In genomic region chr7:39085590-39086049, GRCh38 we compare ENCODE assay signal across 10 cellular contexts.
DNase-seq lines count a peak whose midpoint lies in the region; ATAC-seq, FAIRE-seq and TF ChIP-seq lines count a peak whose summit lies in the region.
"Had no signal": no experiment of that assay in that cellular context is flagged by ENCODE, and none has a peak within 500 bp of the region (broad histone marks: within the 10 kb centered on the region; RNA-seq: fewer than 3 reads in every experiment).

No MANE protein-coding gene starts in this region.

- H3K4me1 ChIP-seq in right cardiac atrium (ENCODE audit: control insufficient read depth, insufficient read depth, low read length) (peaks cover 1% of the 10 kb centered on the region), small intestine (ENCODE audit: control insufficient read depth in 2 of 2, insufficient read depth in 1 of 2, low read depth in 1 of 2, low read length in 1 of 2) (no peaks in the 10 kb centered on the region)
- H3K4me1 ChIP-seq: right lobe of liver had no signal

- H3K27me3 Mint-ChIP-seq in HFFc6 (ENCODE audit: insufficient read depth) = peaks cover 10% of the 10 kb centered on the region
- peaks cover 10% of the 10 kb centered on the region for H3K27me3 Mint-ChIP-seq in activated CD8-positive, alpha-beta T cell treated with anti-CD3 and anti-CD28 coated beads, Interleukin-2, amount 10 ng/mL, durations not matched to agents 7 days and 5 days (ENCODE audit: low read depth)

- H3K36me3 Mint-ChIP-seq in HFFc6 (ENCODE audit: low read depth) = no peaks in the 10 kb centered on the region
- no peaks in the 10 kb centered on the region for H3K36me3 Mint-ChIP-seq in activated CD8-positive, alpha-beta T cell treated with anti-CD3 and anti-CD28 coated beads, Interleukin-2, amount 10 ng/mL, durations not matched to agents 7 days and 5 days (ENCODE audit: low read depth)

- no peak overlapping the region for H3K27ac Mint-ChIP-seq in HFFc6
- no peak overlapping the region for H3K27ac Mint-ChIP-seq in activated CD8-positive, alpha-beta T cell treated with anti-CD3 and anti-CD28 coated beads, Interleukin-2, amount 10 ng/mL, durations not matched to agents 7 days and 5 days

- intact Hi-C loops in right cardiac atrium (cut with DNase I) = no loop called here

- FAIRE-seq in small intestine (lab: Jason Lieb, UNC) = no peak

- DNase-seq in HFFc6 (no peak), NCI-H774 (lab: John Stamatoyannopoulos, UW) (peak; percentile 80), right cardiac atrium (peak in 2 of 3 donors; percentile 16 to 41), renal cortical epithelial cell (ENCODE audit: low read depth) (peak; percentile 29), small intestine (no peak)
- no peak for DNase-seq in activated CD8-positive, alpha-beta T cell treated with anti-CD3 and anti-CD28 coated beads, Interleukin-2, amount 10 ng/mL, durations not matched to agents 7 days and 5 days
- DNase-seq: right lobe of liver had no signal

- no peaks in the 10 kb centered on the region for H3K9me3 Mint-ChIP-seq in HFFc6
- no peaks in the 10 kb centered on the region for H3K9me3 Mint-ChIP-seq in activated CD8-positive, alpha-beta T cell treated with anti-CD3 and anti-CD28 coated beads, Interleukin-2, amount 10 ng/mL, durations not matched to agents 7 days and 5 days (ENCODE audit: insufficient read depth)

- POLR2A ChIA-PET in activated CD8-positive, alpha-beta T cell treated with anti-CD3 and anti-CD28 coated beads, Interleukin-2, amount 10 ng/mL, durations not matched to agents 7 days and 5 days (lab: Charles Lee) = no interaction called here

- 7% methylated on average over 11 of the region's 11 CpGs for WGBS in right cardiac atrium
- WGBS in small intestine, 3 donors = 18 to 25% (median 19%) methylated on average over 10 to 11 of the region's 11 CpGs

- H3K4me3 ChIP-seq in right cardiac atrium (ENCODE audit: low read length) (peak overlapping the region; percentile 63), small intestine (ENCODE audit: low read depth in 1 of 2, low read length in 2 of 2) (no peak overlapping the region)
- H3K4me3 ChIP-seq: right lobe of liver had no signal

- H3K27me3 ChIP-seq in right cardiac atrium (ENCODE audit: control insufficient read depth, insufficient read depth) (no peaks in the 10 kb centered on the region), small intestine (ENCODE audit: control insufficient read depth in 2 of 2, insufficient read depth in 2 of 2, low read length in 2 of 2) (no peaks in the 10 kb centered on the region)
- H3K27me3 ChIP-seq: right lobe of liver had no signal

- H3K27ac ChIP-seq in right cardiac atrium (ENCODE audit: low read length) = peak overlapping the region; percentile 96
- no peak overlapping the region for H3K27ac ChIP-seq in small intestine (ENCODE audit: low read depth in 1 of 2, low read length in 1 of 2)
- H3K27ac ChIP-seq: epithelial cell of prostate, right lobe of liver had no signal

- 0 out of 2 replicates have a peak overlapping the region, but pooled peaks have one; percentile 22 for H3K4me3 Mint-ChIP-seq in HFFc6
- H3K4me3 Mint-ChIP-seq in activated CD8-positive, alpha-beta T cell treated with anti-CD3 and anti-CD28 coated beads, Interleukin-2, amount 10 ng/mL, durations not matched to agents 7 days and 5 days = no peak overlapping the region

- no peaks in the 10 kb centered on the region for H3K4me1 Mint-ChIP-seq in HFFc6 (ENCODE audit: low read depth)
- no peaks in the 10 kb centered on the region for H3K4me1 Mint-ChIP-seq in activated CD8-positive, alpha-beta T cell treated with anti-CD3 and anti-CD28 coated beads, Interleukin-2, amount 10 ng/mL, durations not matched to agents 7 days and 5 days (ENCODE audit: low read depth)

- no peak for TF ChIP-seq CTCF in HFFc6 (IDR thresholded peaks at IDR 0.05)

- ATAC-seq in right cardiac atrium (peak; percentile 87 to 92), GM21825 (IDR thresholded peaks at IDR 0.05; ENCODE audit: unreplicated experiment) (no peak), HG03039 (IDR thresholded peaks at IDR 0.05; ENCODE audit: unreplicated experiment) (no peak)
- no peak for ATAC-seq in activated CD8-positive, alpha-beta T cell treated with anti-CD3 and anti-CD28 coated beads, Interleukin-2, amount 10 ng/mL, durations not matched to agents 7 days and 5 days

- H3K36me3 ChIP-seq in small intestine (ENCODE audit: control insufficient read depth in 2 of 2, insufficient read depth in 2 of 2, low read length in 2 of 2) = no peaks in the 10 kb centered on the region
- H3K36me3 ChIP-seq: right lobe of liver had no signal

- no peaks in the 10 kb centered on the region for H3K9me3 ChIP-seq in right cardiac atrium (ENCODE audit: control insufficient read depth, low read length)
- H3K9me3 ChIP-seq in small intestine (ENCODE audit: control insufficient read depth, low read depth) = no peaks in the 10 kb centered on the region
- H3K9me3 ChIP-seq: right lobe of liver had no signal

- CTCF ChIA-PET in activated CD8-positive, alpha-beta T cell treated with anti-CD3 and anti-CD28 coated beads, Interleukin-2, amount 10 ng/mL, durations not matched to agents 7 days and 5 days (lab: Charles Lee) = no interaction called here

Comparison
In these comparisons a context has a peak if more than half of its experiments do, and no peak if none do; other contexts are left out.
1. DNase-seq: peak in NCI-H774 (single experiment), right cardiac atrium (2 of 3) and renal cortical epithelial cell (single experiment); none in HFFc6 (single experiment), activated CD8-positive, alpha-beta T cell treated with anti-CD3 and anti-CD28 coated beads, Interleukin-2, amount 10 ng/mL, durations not matched to agents 7 days and 5 days (single experiment) and small intestine (single experiment).
2. ATAC-seq: peak in right cardiac atrium (2 of 2); none in GM21825 (single experiment), activated CD8-positive, alpha-beta T cell treated with anti-CD3 and anti-CD28 coated beads, Interleukin-2, amount 10 ng/mL, durations not matched to agents 7 days and 5 days (single experiment) and HG03039 (single experiment).